In genomic region chr5:68255305-68256130, GRCh38 we compare ENCODE assay signal across 10 cellular contexts. TPM values are rescaled to one million over a fixed set of nuclear protein-coding genes. Genes with fewer than 3 reads are reported as not detected.
DNase-seq lines count a peak whose midpoint lies in the region; ATAC-seq, FAIRE-seq and TF ChIP-seq lines count a peak whose summit lies in the region.
"Had no signal": no experiment of that assay in that cellular context is flagged by ENCODE, and none has a peak within 500 bp of the region (broad histone marks: within the 10 kb centered on the region; RNA-seq: fewer than 3 reads in every experiment).

No MANE protein-coding gene starts in this region.

- ATAC-seq in stimulated activated effector memory CD8-positive, alpha-beta T cell treated with anti-CD3 and anti-CD28 coated beads, Interleukin-12 subunit alpha, Interleukin-12 subunit beta, amount 100 ng/mL, for 72 hours: no peak
- ATAC-seq: left lobe of liver had no signal

- no peaks in the 10 kb centered on the region for H3K9me3 Mint-ChIP-seq in stimulated activated effector memory CD8-positive, alpha-beta T cell treated with anti-CD3 and anti-CD28 coated beads, Interleukin-12 subunit alpha, Interleukin-12 subunit beta, amount 100 ng/mL, for 72 hours

- DNase-seq in GM12891 (ENCODE audit: insufficient read length, low spot score) (no peak), RPMI7951 (ENCODE audit: low read depth) (peak; percentile 48), DMS153 treated with DMSO at 0.1 percent for 48 hours (lab: John Stamatoyannopoulos, UW; ENCODE audit: unreplicated experiment) (no peak), NCI-H748 (lab: John Stamatoyannopoulos, UW; ENCODE audit: unreplicated experiment) (no peak)
- peak; percentile 21 for DNase-seq in effector CD4-positive, alpha-beta T cell
- no peak for DNase-seq in stimulated activated effector memory CD8-positive, alpha-beta T cell treated with anti-CD3 and anti-CD28 coated beads, Interleukin-12 subunit alpha, Interleukin-12 subunit beta, amount 100 ng/mL, for 72 hours (ENCODE audit: low spot score in 2 of 2)
- no peak for DNase-seq in effector CD8-positive, alpha-beta T cell (lab: John Stamatoyannopoulos, UW)
- DNase-seq: NCI-H446, T-helper 9 cell had no signal

- peaks cover 81% of the 10 kb centered on the region for H3K4me1 Mint-ChIP-seq in stimulated activated effector memory CD8-positive, alpha-beta T cell treated with anti-CD3 and anti-CD28 coated beads, Interleukin-12 subunit alpha, Interleukin-12 subunit beta, amount 100 ng/mL, for 72 hours

- peak overlapping the region; percentile 67 for H3K27ac Mint-ChIP-seq in stimulated activated effector memory CD8-positive, alpha-beta T cell treated with anti-CD3 and anti-CD28 coated beads, Interleukin-12 subunit alpha, Interleukin-12 subunit beta, amount 100 ng/mL, for 72 hours

- H3K4me3 Mint-ChIP-seq in stimulated activated effector memory CD8-positive, alpha-beta T cell treated with anti-CD3 and anti-CD28 coated beads, Interleukin-12 subunit alpha, Interleukin-12 subunit beta, amount 100 ng/mL, for 72 hours: peak overlapping the region; percentile 51

- H3K36me3 Mint-ChIP-seq in stimulated activated effector memory CD8-positive, alpha-beta T cell treated with anti-CD3 and anti-CD28 coated beads, Interleukin-12 subunit alpha, Interleukin-12 subunit beta, amount 100 ng/mL, for 72 hours: no peaks in the 10 kb centered on the region

- FAIRE-seq in GM12891 (lab: Jason Lieb, UNC): peak; percentile 47

- TF ChIP-seq POLR2A in GM12891 (IDR thresholded peaks at IDR 0.05; ENCODE audit: low read depth, low read length): no peak

TF ChIP-seq in GM12891, 5 proteins besides CTCF, POLR2A, EP300 and RAD21:
- TF ChIP-seq POLR2AphosphoS5 (IDR thresholded peaks at IDR 0.05; ENCODE audit: low read depth, low read length): no peak

RNA-seq across cellular contexts. Expression of gene PIK3R1, which starts 40.0 kb away (rescaled TPM):
- 16.1 TPM for polyA plus RNA-seq in GM12891 (2012; ENCODE audit: low read depth, missing spikeins)
- total RNA-seq in RPMI7951 (2014; rRNA removed; shearing (Covaris generic)): 19.5 and 24.5 TPM in 2 replicates

Comparison
In these comparisons a context has a peak if more than half of its experiments do, and no peak if none do; other contexts are left out.
1. DNase-seq: peak in RPMI7951 (single experiment) and effector CD4-positive, alpha-beta T cell (single experiment); none in GM12891 (single experiment), stimulated activated effector memory CD8-positive, alpha-beta T cell treated with anti-CD3 and anti-CD28 coated beads, Interleukin-12 subunit alpha, Interleukin-12 subunit beta, amount 100 ng/mL, for 72 hours (0 of 2), DMS153 treated with DMSO at 0.1 percent for 48 hours (single experiment), NCI-H748 (single experiment) and effector CD8-positive, alpha-beta T cell (single experiment).